ENCODE assay signal across 18 cellular contexts in genomic region chr5:89351232-89351631, GRCh38.
DNase-seq lines count a peak whose midpoint lies in the region; TF ChIP-seq lines count a peak whose summit lies in the region.
"Had no signal": no experiment of that assay in that cellular context is flagged by ENCODE, and none has a peak within 500 bp of the region (broad histone marks: within the 10 kb centered on the region; RNA-seq: fewer than 3 reads in every experiment).

No MANE protein-coding gene starts in this region.

- BruUV-seq in Caco-2 (replicated peaks; lab: Mats Ljungman, UMichigan): no TSS peak

- POLR2A ChIA-PET in Caco-2 (lab: Charles Lee): no interaction called here

- H3K9me2 ChIP-seq in hepatocyte (replicated peaks; ENCODE audit: insufficient read depth): no peaks in the 10 kb centered on the region

- no peaks in the 10 kb centered on the region for H3K36me3 ChIP-seq in Caco-2 (ENCODE audit: control insufficient read depth, insufficient read depth, low read length)
- H3K36me3 ChIP-seq in hepatocyte (replicated peaks; ENCODE audit: insufficient read depth, low read depth): no peaks in the 10 kb centered on the region

- H3K36me3 Mint-ChIP-seq in HFFc6 (ENCODE audit: low read depth) (no peaks in the 10 kb centered on the region), Caco-2 (ENCODE audit: insufficient read depth, unreplicated experiment) (no peaks in the 10 kb centered on the region)
- H3K36me3 Mint-ChIP-seq: type B pancreatic cell had no signal

- no peak overlapping the region for H3K27ac ChIP-seq in hepatocyte
- H3K27ac ChIP-seq: C4-2B, PC-9, psoas muscle had no signal

- no peak overlapping the region for H2AFZ ChIP-seq in hepatocyte
- H2AFZ ChIP-seq: PC-9 had no signal

- H3K4me1 ChIP-seq in Caco-2 (no peaks in the 10 kb centered on the region), hepatocyte (ENCODE audit: insufficient read depth) (no peaks in the 10 kb centered on the region)
- H3K4me1 ChIP-seq: psoas muscle had no signal

- H3K4me3 ChIP-seq in AG10803 (ENCODE audit: low read length) (no peak overlapping the region), Caco-2 (ENCODE audit: low read depth, low read length) (no peak overlapping the region), hepatocyte (no peak overlapping the region)
- H3K4me3 ChIP-seq: PC-9, psoas muscle had no signal

- H3K9me3 Mint-ChIP-seq in HFFc6 (no peaks in the 10 kb centered on the region), Caco-2 (ENCODE audit: unreplicated experiment) (no peaks in the 10 kb centered on the region)
- H3K9me3 Mint-ChIP-seq: activated naive CD8-positive, alpha-beta T cell treated with anti-CD3 and anti-CD28 coated beads, Interleukin-2, amount 50 U/mL, for 24 hours; activated T-cell treated with anti-CD3 and anti-CD28 coated beads, Interleukin-2, amount 50 U/mL, for 4 hours; dendritic cell treated with granulocyte-macrophage colony-stimulating factor and Interleukin-4, amounts not matched to agents 40 ng/mL and 50 ng/mL, for 4 days; type B pancreatic cell had no signal

- H3K4me2 ChIP-seq in hepatocyte: no peak overlapping the region
- H3K4me2 ChIP-seq: PC-9 had no signal

- no peaks in the 10 kb centered on the region for H4K20me1 ChIP-seq in hepatocyte (ENCODE audit: insufficient read depth, poor library complexity, severe bottlenecking)

- TF ChIP-seq CTCF in AG10803 (conservative IDR thresholded peaks at IDR 0.05; ENCODE audit: low read length): no peak
- TF ChIP-seq CTCF in HFFc6 (IDR thresholded peaks at IDR 0.05): no peak
- TF ChIP-seq CTCF in Caco-2 (IDR thresholded peaks at IDR 0.05; ENCODE audit: insufficient read depth in 1 of 2, low read depth in 1 of 2, low read length in 1 of 2, severe bottlenecking in 1 of 2, unreplicated experiment in 1 of 2): no peak
- no peak for TF ChIP-seq CTCF in hepatocyte (IDR thresholded peaks at IDR 0.05; ENCODE audit: poor library complexity)

- H3K4me1 Mint-ChIP-seq in HFFc6 (ENCODE audit: low read depth): peaks cover 37% of the 10 kb centered on the region
- H3K4me1 Mint-ChIP-seq in Caco-2 (ENCODE audit: low read depth, unreplicated experiment): no peaks in the 10 kb centered on the region

- DNase-seq in AG10803 (ENCODE audit: low read depth) (peak; percentile 73), HFFc6 (peak; percentile 88), astrocyte of the hippocampus (ENCODE audit: low read depth, low spot score) (peak; percentile 47), iris pigment epithelial cell (ENCODE audit: low read depth) (peak; percentile 49), NCI-H510A (lab: John Stamatoyannopoulos, UW) (no peak), Caco-2 (no peak), hepatocyte (ENCODE audit: low spot score) (no peak), NCI-H146 (lab: John Stamatoyannopoulos, UW) (no peak)
- DNase-seq: activated CD4-positive, alpha-beta T cell treated with anti-CD3 and anti-CD28 coated beads for 36 hours; activated naive CD8-positive, alpha-beta T cell treated with anti-CD3 and anti-CD28 coated beads, Interleukin-2, amount 50 U/mL, for 24 hours; activated T-cell treated with anti-CD3 and anti-CD28 coated beads, Interleukin-2, amount 50 U/mL, for 4 hours; NCI-H1092; NCI-H345; PC-9; psoas muscle had no signal

- no peaks in the 10 kb centered on the region for H3K79me2 ChIP-seq in hepatocyte

- peak overlapping the region; percentile 78 for H3K27ac Mint-ChIP-seq in HFFc6
- no peak overlapping the region for H3K27ac Mint-ChIP-seq in Caco-2 (ENCODE audit: unreplicated experiment)
- H3K27ac Mint-ChIP-seq: activated CD4-positive, alpha-beta T cell treated with anti-CD3 and anti-CD28 coated beads for 36 hours; activated naive CD8-positive, alpha-beta T cell treated with anti-CD3 and anti-CD28 coated beads, Interleukin-2, amount 50 U/mL, for 24 hours; dendritic cell treated with granulocyte-macrophage colony-stimulating factor and Interleukin-4, amounts not matched to agents 40 ng/mL and 50 ng/mL, for 4 days; type B pancreatic cell had no signal

- H3K27me3 Mint-ChIP-seq in HFFc6 (ENCODE audit: insufficient read depth) (peaks cover 1% of the 10 kb centered on the region; the same call in 1 of the 2 replicates), Caco-2 (ENCODE audit: insufficient read depth, unreplicated experiment) (no peaks in the 10 kb centered on the region)
- H3K27me3 Mint-ChIP-seq: activated CD4-positive, alpha-beta T cell treated with anti-CD3 and anti-CD28 coated beads for 36 hours; activated naive CD8-positive, alpha-beta T cell treated with anti-CD3 and anti-CD28 coated beads, Interleukin-2, amount 50 U/mL, for 24 hours; dendritic cell treated with granulocyte-macrophage colony-stimulating factor and Interleukin-4, amounts not matched to agents 40 ng/mL and 50 ng/mL, for 4 days; type B pancreatic cell had no signal

- H3K4me3 Mint-ChIP-seq in HFFc6: 0 out of 2 replicates have a peak overlapping the region, but pooled peaks have one; percentile 32
- no peak overlapping the region for H3K4me3 Mint-ChIP-seq in Caco-2 (ENCODE audit: unreplicated experiment)
- H3K4me3 Mint-ChIP-seq: activated CD4-positive, alpha-beta T cell treated with anti-CD3 and anti-CD28 coated beads for 36 hours; activated naive CD8-positive, alpha-beta T cell treated with anti-CD3 and anti-CD28 coated beads, Interleukin-2, amount 50 U/mL, for 24 hours; activated T-cell treated with anti-CD3 and anti-CD28 coated beads, Interleukin-2, amount 50 U/mL, for 4 hours; dendritic cell treated with granulocyte-macrophage colony-stimulating factor and Interleukin-4, amounts not matched to agents 40 ng/mL and 50 ng/mL, for 4 days; type B pancreatic cell had no signal

- H3K9me3 ChIP-seq in Caco-2 (no peaks in the 10 kb centered on the region), hepatocyte (ENCODE audit: low read depth) (no peaks in the 10 kb centered on the region)
- H3K9me3 ChIP-seq: psoas muscle had no signal

- H3K27me3 ChIP-seq in Caco-2 (replicated peaks; ENCODE audit: control insufficient read depth, insufficient read depth, low read length): no peaks in the 10 kb centered on the region
- no peaks in the 10 kb centered on the region for H3K27me3 ChIP-seq in hepatocyte

- WGBS in hepatocyte (ENCODE audit: low lambda C conversion rate, missing lambda C conversion rate): 84% methylated on average over 4 of the region's 4 CpGs

- CTCF ChIA-PET in Caco-2 (lab: Charles Lee): no interaction called here

- intact Hi-C loops in Caco-2 (cut with micrococcal nuclease; ENCODE audit: unreplicated experiment): no loop called here

Comparison
In these comparisons a context has a peak if more than half of its experiments do, and no peak if none do; other contexts are left out.
1. DNase-seq: peak in AG10803 (single experiment), HFFc6 (single experiment), astrocyte of the hippocampus (single experiment) and iris pigment epithelial cell (single experiment); none in NCI-H510A (single experiment), Caco-2 (0 of 2), hepatocyte (single experiment) and NCI-H146 (single experiment).